ENCODE assay signal across 8 cellular contexts in the genomic region with DNA sequence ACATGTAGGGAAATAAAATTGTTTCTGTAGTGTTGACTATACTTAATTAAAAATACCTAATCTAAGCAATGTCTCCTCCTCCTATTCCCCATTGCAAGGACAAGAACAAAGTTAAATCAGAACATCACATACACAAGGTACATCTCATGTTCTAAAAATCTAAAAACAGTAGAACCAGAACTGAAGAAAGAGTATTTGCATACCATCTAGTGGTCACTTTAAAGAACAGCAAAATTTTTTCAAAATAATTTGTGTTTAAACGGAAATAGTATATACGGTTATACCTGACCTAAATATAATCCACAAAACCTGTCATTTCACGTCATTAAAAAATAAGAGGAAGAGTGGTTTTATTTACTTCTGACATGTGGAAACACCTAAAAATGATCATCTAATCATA.
A peak's percentile ranks its signal among the peaks of the same experiment; 100 is the strongest.
DNase-seq lines count a peak whose midpoint lies in the region; ATAC-seq, FAIRE-seq and TF ChIP-seq lines count a peak whose summit lies in the region.

No MANE protein-coding gene starts in this region.

- CTCF ChIA-PET in HEK293 (lab: Yijun Ruan, JAX): interaction anchor here (0.7 to 1.4 kb wide), 4 partner anchors 11 to 962 kb away, joined by 3 to 7 read pairs (median 6); no protein-coding TSS in a partner anchor

- H3K36me3 ChIP-seq in HEK293 (ENCODE audit: control insufficient read depth in 2 of 2, insufficient read depth in 1 of 2, low read length in 2 of 2): no peaks in the 10 kb centered on the region
- no peaks in the 10 kb centered on the region for H3K36me3 ChIP-seq in psoas muscle (ENCODE audit: insufficient read depth in 1 of 2, low read depth in 1 of 2)

- DNase-seq in DMS153 (lab: John Stamatoyannopoulos, UW): peak; percentile 44
- DNase-seq in NCI-H69 (lab: John Stamatoyannopoulos, UW): peak; percentile 68
- no peak for DNase-seq in activated T-cell treated with anti-CD3 and anti-CD28 coated beads, Interleukin-2, amount 50 U/mL, for 48 hours
- no peak for DNase-seq in psoas muscle

- H3K27ac ChIP-seq in HEK293 (ENCODE audit: extremely low read depth, low read depth, low read length) (no peak overlapping the region), psoas muscle (no peak overlapping the region)

- H3K4me3 ChIP-seq in HEK293 (ENCODE audit: low read depth, low read length) (no peak overlapping the region), psoas muscle (no peak overlapping the region)

- no peaks in the 10 kb centered on the region for H3K27me3 ChIP-seq in psoas muscle (ENCODE audit: insufficient read depth in 3 of 3, low read length in 2 of 3)

- FAIRE-seq in endometrium (lab: Jason Lieb, UNC): peak; percentile 89

- H3K4me1 ChIP-seq in HEK293 (ENCODE audit: control insufficient read depth, insufficient read depth, low read length) (no peaks in the 10 kb centered on the region), psoas muscle (no peaks in the 10 kb centered on the region)

- TF ChIP-seq CTCF in HEK293 (tag by site-specific recombination; IDR thresholded peaks at IDR 0.05) (no peak), psoas muscle (IDR thresholded peaks at IDR 0.05) (no peak)

- WGBS in psoas muscle, 3 donors: 11 to 37% (median 12%) methylated on average over 3 of the region's 3 CpGs

- H3K9me3 ChIP-seq in HEK293 (ENCODE audit: control insufficient read depth, insufficient read depth, low read depth, low read length): no peaks in the 10 kb centered on the region
- H3K9me3 ChIP-seq in psoas muscle: no peaks in the 10 kb centered on the region

- ATAC-seq in GM21717 (IDR thresholded peaks at IDR 0.05; ENCODE audit: unreplicated experiment) (no peak), HG03045 (IDR thresholded peaks at IDR 0.05; ENCODE audit: unreplicated experiment) (no peak), psoas muscle (no peak)

- POLR2A ChIA-PET in HEK293 (lab: Yijun Ruan, JAX): no interaction called here

- intact Hi-C loops in psoas muscle (cut with DNase I): no loop called here

TF ChIP-seq in HEK293, 187 proteins besides CTCF, POLR2A, EP300 and RAD21:
- TF ChIP-seq ZNF654 (tag by site-specific recombination; IDR thresholded peaks at IDR 0.05; ENCODE audit: low read depth) (peak; percentile 50), ZNF16 (tag by site-specific recombination; IDR thresholded peaks at IDR 0.05; ENCODE audit: low read depth) (no peak)

Comparison
In these comparisons a context has a peak if more than half of its experiments do, and no peak if none do; other contexts are left out.
1. DNase-seq: peak in DMS153 (single experiment) and NCI-H69 (single experiment); none in activated T-cell treated with anti-CD3 and anti-CD28 coated beads, Interleukin-2, amount 50 U/mL, for 48 hours (0 of 2) and psoas muscle (0 of 2).